8 cellular contexts compared by ENCODE assay signal in genomic region chr14:64823305-64823985, GRCh38.
DNase-seq lines count a peak whose midpoint lies in the region; ATAC-seq and TF ChIP-seq lines count a peak whose summit lies in the region.

No MANE protein-coding gene starts in this region.

- TF ChIP-seq CTCF in cardiac fibroblast (IDR thresholded peaks at IDR 0.05; ENCODE audit: low read depth, low read length) = peak; percentile 75

- no peak overlapping the region for H3K4me3 ChIP-seq in cardiac fibroblast (replicated peaks in 1 of 2; ENCODE audit: low read depth in 2 of 2, low read length in 2 of 2)

- peak; percentile 86 for DNase-seq in DMS 273 (lab: John Stamatoyannopoulos, UW; ENCODE audit: unreplicated experiment)
- DNase-seq in HEK293T (ENCODE audit: extremely low spot score) = peak; percentile 89
- DNase-seq in NCI-H2227 (lab: John Stamatoyannopoulos, UW; ENCODE audit: unreplicated experiment) = peak; percentile 79
- DNase-seq in cardiac fibroblast (ENCODE audit: low read depth in 2 of 2) = peak; percentile 65 to 71
- peak; percentile 78 for DNase-seq in kidney tubule cell (ENCODE audit: low spot score)
- peak; percentile 47 for DNase-seq in stimulated activated CD4-positive, alpha-beta T cell treated with anti-CD3 and anti-CD28 coated beads, Interleukin-2, amount 100 ng/mL, for 4 hours (ENCODE audit: low read depth)

- POLR2A ChIA-PET in HEK293T (lab: Yijun Ruan, JAX) = interaction anchor here (1.3 to 1.4 kb wide), 2 partner anchors 57 to 69 kb away, joined by 5 to 7 read pairs; partner anchors contain the start of gene SPTB

- CTCF ChIA-PET in HEK293T (lab: Yijun Ruan, JAX) = interaction anchor here (0.6 to 2.9 kb wide), 18 partner anchors 8 to 534 kb away, joined by 3 to 96 read pairs (median 4); partner anchors contain the start of gene SPTB

- peak; percentile 73 to 80 for ATAC-seq in activated CD4-positive, CD25-positive, alpha-beta regulatory T cell treated with anti-CD3 and anti-CD28 coated beads, Interleukin-2, amount 50 U/mL, for 24 hours
- ATAC-seq in HG03095 (IDR thresholded peaks at IDR 0.05; ENCODE audit: unreplicated experiment) = no peak

TF ChIP-seq in HEK293T, 16 proteins besides CTCF, POLR2A, EP300 and RAD21:
- no peak for TF ChIP-seq FOXM1 (IDR thresholded peaks at IDR 0.05; ENCODE audit: borderline replicate concordance)
- no peak for TF ChIP-seq CTBP1 (IDR thresholded peaks at IDR 0.05; ENCODE audit: borderline replicate concordance)
- no peak for TF ChIP-seq SP1 (IDR thresholded peaks at IDR 0.05)
- no peak for TF ChIP-seq NFRKB (IDR thresholded peaks at IDR 0.05)
- no peak for TF ChIP-seq SUZ12 (IDR thresholded peaks at IDR 0.05)
- no peak for TF ChIP-seq ELF4 (IDR thresholded peaks at IDR 0.05)
